16 cellular contexts compared by ENCODE assay signal in the genomic region with DNA sequence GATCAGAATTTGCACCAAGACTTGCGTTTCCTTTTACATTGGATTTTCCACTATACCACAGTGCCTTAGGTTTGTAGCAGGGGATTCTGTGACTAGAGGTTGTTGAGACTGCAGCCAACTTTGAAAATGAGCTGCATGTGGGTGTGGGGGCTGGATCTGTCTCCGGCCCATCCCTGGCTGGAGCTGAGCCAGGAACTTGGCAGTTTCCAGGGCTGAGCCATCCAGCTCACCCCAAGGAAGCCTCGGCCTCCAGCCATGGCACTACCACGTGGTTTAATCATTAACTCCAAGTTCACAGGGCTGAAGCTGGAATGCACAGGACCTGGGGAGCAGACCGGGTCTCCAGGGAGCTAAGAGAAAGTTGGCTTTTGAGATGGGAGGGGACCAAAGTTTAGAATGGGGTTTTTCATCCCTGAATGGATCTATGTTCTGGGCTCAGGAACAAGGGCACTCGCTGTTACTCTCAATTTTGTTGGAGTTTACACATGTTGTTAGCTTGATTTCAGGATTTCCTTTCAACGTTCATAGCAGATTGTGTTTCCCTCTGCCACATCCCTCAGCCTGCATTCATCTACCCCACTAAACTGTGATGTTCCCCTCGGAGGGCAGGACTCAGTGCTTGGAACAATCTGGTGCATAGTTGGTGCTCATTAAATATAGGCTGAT. TPM values are rescaled to one million over a fixed set of nuclear protein-coding genes. Genes with fewer than 3 reads are reported as not detected.
DNase-seq lines count a peak whose midpoint lies in the region; ATAC-seq and TF ChIP-seq lines count a peak whose summit lies in the region.
"Had no signal": no experiment of that assay in that cellular context is flagged by ENCODE, and none has a peak within 500 bp of the region (broad histone marks: within the 10 kb centered on the region; RNA-seq: fewer than 3 reads in every experiment).

No MANE protein-coding gene starts in this region.

- DNase-seq in NCI-H446 (lab: John Stamatoyannopoulos, UW): peak; percentile 17 to 64
- DNase-seq in NCI-H446 treated with DMSO at 0.1 percent for 48 hours (lab: John Stamatoyannopoulos, UW): no peak
- peak in 40 of 58 donors; percentile 3 to 54 (median 18) for DNase-seq in anterior cingulate cortex (lab: John Stamatoyannopoulos, UW)
- peak; percentile 97 for DNase-seq in kidney tubule cell (ENCODE audit: low spot score)
- DNase-seq in stromal cell of bone marrow (ENCODE audit: low read depth): peak; percentile 32
- DNase-seq in brain microvascular endothelial cell: no peak
- no peak for DNase-seq in PC-9
- DNase-seq: 8988T; activated effector memory CD4-positive, alpha-beta T cell treated with anti-CD3 and anti-CD28 coated beads, Interleukin-2, amount 50 U/mL, for 16 hours; cortex of kidney; NCI-H526 treated with DMSO at 0.1 percent for 48 hours had no signal

- no peaks in the 10 kb centered on the region for H3K9me2 ChIP-seq in PC-9 (ENCODE audit: insufficient read depth)

- intact Hi-C loops in PC-9 (cut with micrococcal nuclease; ENCODE audit: unreplicated experiment): no loop called here

- ATAC-seq in HG03565 (IDR thresholded peaks at IDR 0.05; ENCODE audit: unreplicated experiment): no peak
- ATAC-seq: gastroesophageal sphincter had no signal

- CTCF ChIA-PET in PC-9 (lab: Charles Lee): interaction anchor here (0.5 kb wide), 1 partner anchor 12 kb away, joined by 3 read pairs; no protein-coding TSS in a partner anchor

- no peaks in the 10 kb centered on the region for H4K20me1 ChIP-seq in PC-9 (ENCODE audit: insufficient read depth)

- H3K27ac ChIP-seq in brain microvascular endothelial cell (no peak overlapping the region), PC-9 (no peak overlapping the region)
- H3K27ac ChIP-seq: gastroesophageal sphincter, SJSA1, thoracic aorta had no signal

- H3K4me3 ChIP-seq in brain microvascular endothelial cell (ENCODE audit: low read depth, low read length) (no peak overlapping the region), PC-9 (no peak overlapping the region)
- H3K4me3 ChIP-seq: gastroesophageal sphincter, SJSA1, thoracic aorta had no signal

- POLR2A ChIA-PET in PC-9 (lab: Charles Lee; ENCODE audit: unreplicated experiment): no interaction called here

- H2AFZ ChIP-seq in PC-9: no peak overlapping the region

- H3K27me3 ChIP-seq in brain microvascular endothelial cell (replicated peaks) (no peaks in the 10 kb centered on the region), PC-9 (ENCODE audit: insufficient read depth, low read depth) (peaks cover 22% of the 10 kb centered on the region)

- H3K4me2 ChIP-seq in PC-9: no peak overlapping the region

- no peaks in the 10 kb centered on the region for H3K4me1 ChIP-seq in PC-9 (replicated peaks; ENCODE audit: insufficient read depth)
- H3K4me1 ChIP-seq: gastroesophageal sphincter, SJSA1 had no signal

- no peaks in the 10 kb centered on the region for H3K36me3 ChIP-seq in brain microvascular endothelial cell (replicated peaks)
- no peaks in the 10 kb centered on the region for H3K36me3 ChIP-seq in PC-9 (ENCODE audit: low read depth)
- H3K36me3 ChIP-seq: gastroesophageal sphincter, SJSA1, thoracic aorta had no signal

- no peaks in the 10 kb centered on the region for H3F3A ChIP-seq in PC-9 (ENCODE audit: insufficient read depth, low read depth)

- no TSS peak for BruUV-seq in PC-9 (replicated peaks; lab: Mats Ljungman, UMichigan)

- no peaks in the 10 kb centered on the region for H3K79me2 ChIP-seq in PC-9 (ENCODE audit: low read depth)

- in situ Hi-C loops in brain microvascular endothelial cell (cut with HindIII; ENCODE audit: low pct_ligation_motif_present, low sequenced_read_pairs): no loop called here

- no peaks in the 10 kb centered on the region for H3K9me3 ChIP-seq in PC-9 (ENCODE audit: insufficient read depth, low read depth)
- H3K9me3 ChIP-seq: gastroesophageal sphincter, SJSA1, thoracic aorta had no signal

- TF ChIP-seq CTCF in brain microvascular endothelial cell (IDR thresholded peaks at IDR 0.05; ENCODE audit: low read depth, low read length, missing control alignments): no peak
- no peak for TF ChIP-seq CTCF in PC-9 (conservative IDR thresholded peaks at IDR 0.05)

RNA-seq across cellular contexts. Expression of a gene that starts 42.3 kb away (rescaled TPM):
- not detected in 2 replicates for total RNA-seq in PC-9 (2021)
- total RNA-seq: gastroesophageal sphincter, pulmonary artery endothelial cell, SJSA1, thoracic aorta had no signal

Comparison
In these comparisons a context has a peak if more than half of its experiments do, and no peak if none do; other contexts are left out.
1. DNase-seq: peak in NCI-H446 (2 of 2), anterior cingulate cortex (40 of 58), kidney tubule cell (single experiment) and stromal cell of bone marrow (single experiment); none in NCI-H446 treated with DMSO at 0.1 percent for 48 hours (single experiment), brain microvascular endothelial cell (single experiment) and PC-9 (0 of 2).